Comparison of ENCODE assay signal across 18 cellular contexts in the genomic region with DNA sequence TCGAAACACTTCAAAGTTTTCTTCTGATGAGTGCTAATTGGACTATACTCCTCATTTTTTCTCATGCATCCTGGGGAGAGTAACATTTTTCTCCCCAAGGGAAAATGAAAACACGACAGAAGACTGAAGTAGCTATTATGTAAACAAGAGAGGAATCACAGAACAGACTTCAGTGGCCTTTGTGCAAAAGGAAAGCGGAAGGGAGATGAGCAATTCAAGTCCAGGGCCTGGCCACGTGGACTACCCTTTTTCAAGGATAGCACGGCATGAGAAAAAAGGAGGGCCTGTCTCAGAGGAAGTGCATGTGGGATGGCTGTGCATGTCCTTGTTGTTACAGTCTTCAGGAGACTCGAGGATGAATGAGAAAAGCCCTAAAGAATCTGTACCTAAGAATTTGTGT. TPM values are rescaled to one million over a fixed set of nuclear protein-coding genes. Genes with fewer than 3 reads are reported as not detected.
DNase-seq lines count a peak whose midpoint lies in the region; TF ChIP-seq lines count a peak whose summit lies in the region.
"Had no signal": no experiment of that assay in that cellular context is flagged by ENCODE, and none has a peak within 500 bp of the region (broad histone marks: within the 10 kb centered on the region; RNA-seq: fewer than 3 reads in every experiment).

No MANE protein-coding gene starts in this region.

- peak; percentile 36 for DNase-seq in AG08396 (ENCODE audit: low spot score)
- DNase-seq in HT1080 (ENCODE audit: low read depth) = peak; percentile 28
- DNase-seq in chondrocyte (ENCODE audit: low spot score) = no peak
- DNase-seq in iris pigment epithelial cell (ENCODE audit: low read depth) = peak; percentile 80
- DNase-seq in NCI-H524 treated with DMSO at 0.1 percent for 48 hours (lab: John Stamatoyannopoulos, UW) = no peak
- no peak for DNase-seq in effector CD8-positive, alpha-beta T cell (lab: John Stamatoyannopoulos, UW)
- DNase-seq in T-helper 2 cell treated with Interferon-gamma antibody and Interleukin-4, amounts not matched to agents 5 μg/mL and 100 μg/mL, for 36 hours (ENCODE audit: low spot score) = no peak
- DNase-seq in SW480 (ENCODE audit: low spot score) = no peak
- DNase-seq: BE2C; islet precursor cell; KBM-7; NCI-H1092 treated with DMSO at 0.1 percent for 48 hours; NCI-H2171 treated with DMSO at 0.1 percent for 48 hours; NCI-H82; retina; stimulated activated CD4-positive, alpha-beta T cell treated with anti-CD3 and anti-CD28 coated beads, Interleukin-1b, Interleukin-23, amount 100 ng/mL, for 48 hours had no signal

- no peak overlapping the region for H3K4me3 Mint-ChIP-seq in chondrocyte (ENCODE audit: unreplicated experiment)
- H3K4me3 Mint-ChIP-seq in T-helper 2 cell treated with Interferon-gamma antibody and Interleukin-4, amounts not matched to agents 5 μg/mL and 100 μg/mL, for 36 hours = no peak overlapping the region
- H3K4me3 Mint-ChIP-seq: activated T-helper 17 cell treated with anti-CD3 and anti-CD28 coated beads, Interleukin-2, amount 50 U/mL, for 72 hours; neural progenitor cell had no signal

- no peaks in the 10 kb centered on the region for H3K27me3 Mint-ChIP-seq in chondrocyte (ENCODE audit: low read depth)
- H3K27me3 Mint-ChIP-seq in T-helper 2 cell treated with Interferon-gamma antibody and Interleukin-4, amounts not matched to agents 5 μg/mL and 100 μg/mL, for 36 hours (ENCODE audit: low read depth) = peaks cover 2% of the 10 kb centered on the region

- H3K36me3 Mint-ChIP-seq in chondrocyte (ENCODE audit: low read depth) = peaks cover 7% of the 10 kb centered on the region
- H3K36me3 Mint-ChIP-seq in T-helper 2 cell treated with Interferon-gamma antibody and Interleukin-4, amounts not matched to agents 5 μg/mL and 100 μg/mL, for 36 hours (ENCODE audit: low read depth) = no peaks in the 10 kb centered on the region
- H3K36me3 Mint-ChIP-seq: neural progenitor cell had no signal

- H3K4me1 Mint-ChIP-seq in chondrocyte (ENCODE audit: low read depth) = peaks cover 60% of the 10 kb centered on the region
- no peaks in the 10 kb centered on the region for H3K4me1 Mint-ChIP-seq in T-helper 2 cell treated with Interferon-gamma antibody and Interleukin-4, amounts not matched to agents 5 μg/mL and 100 μg/mL, for 36 hours (ENCODE audit: low read depth)
- H3K4me1 Mint-ChIP-seq: activated T-helper 17 cell treated with anti-CD3 and anti-CD28 coated beads, Interleukin-2, amount 50 U/mL, for 72 hours had no signal

- peaks cover 29% of the 10 kb centered on the region for H3K9me3 Mint-ChIP-seq in chondrocyte (ENCODE audit: low read depth)
- H3K9me3 Mint-ChIP-seq in T-helper 2 cell treated with Interferon-gamma antibody and Interleukin-4, amounts not matched to agents 5 μg/mL and 100 μg/mL, for 36 hours = no peaks in the 10 kb centered on the region

- H3K27ac Mint-ChIP-seq in chondrocyte (ENCODE audit: unreplicated experiment) = peak overlapping the region; percentile 98
- H3K27ac Mint-ChIP-seq in T-helper 2 cell treated with Interferon-gamma antibody and Interleukin-4, amounts not matched to agents 5 μg/mL and 100 μg/mL, for 36 hours = no peak overlapping the region
- H3K27ac Mint-ChIP-seq: activated T-helper 17 cell treated with anti-CD3 and anti-CD28 coated beads, Interleukin-2, amount 50 U/mL, for 72 hours; neural progenitor cell had no signal

- TF ChIP-seq CTCF in chondrocyte (IDR thresholded peaks at IDR 0.05) = no peak

RNA-seq across cellular contexts. Expression of a gene that starts 43.8 kb away (rescaled TPM):
- total RNA-seq in HT1080 (2014; rRNA removed; shearing (Covaris generic)) = not detected in 2 replicates
- 0.07 TPM in 1 of 2 replicates, not detected in the other for polyA plus RNA-seq in HT1080 (2015; cell fraction: cytosol; rRNA removed)
- polyA plus RNA-seq in HT1080 (2015; cell fraction: nucleus; rRNA removed) = not detected in 2 replicates
- total RNA-seq in chondrocyte = 7.4 to 23.2 TPM (median 22.3 TPM) in 3 replicates
- total RNA-seq: activated T-helper 17 cell treated with anti-CD3 and anti-CD28 coated beads, Interleukin-2, amount 50 U/mL, for 72 hours had no signal

Comparison
In these comparisons a context has a peak if more than half of its experiments do, and no peak if none do; other contexts are left out.
1. DNase-seq: peak in AG08396 (single experiment), HT1080 (single experiment) and iris pigment epithelial cell (single experiment); none in chondrocyte (single experiment), NCI-H524 treated with DMSO at 0.1 percent for 48 hours (single experiment), effector CD8-positive, alpha-beta T cell (single experiment), T-helper 2 cell treated with Interferon-gamma antibody and Interleukin-4, amounts not matched to agents 5 μg/mL and 100 μg/mL, for 36 hours (single experiment) and SW480 (single experiment).